ENCODE assay signal across 9 cellular contexts in genomic region chr6:449057-449430, GRCh38. TPM values are rescaled to one million over a fixed set of nuclear protein-coding genes. Genes with fewer than 3 reads are reported as not detected.
"Had no signal": no experiment of that assay in that cellular context is flagged by ENCODE, and none has a peak within 500 bp of the region (broad histone marks: within the 10 kb centered on the region; RNA-seq: fewer than 3 reads in every experiment).

No MANE protein-coding gene starts in this region.

- DNase-seq: activated CD4-positive, alpha-beta T cell treated with anti-CD3 and anti-CD28 coated beads for 1 hour; activated T-cell treated with anti-CD3 and anti-CD28 coated beads, Interleukin-2, amount 50 U/mL, for 1 hour; anterior cingulate cortex; hypothalamus; lower lobe of right lung; naive B cell; SJCRH30; T1000; uterus had no signal

- H3K27me3 Mint-ChIP-seq: naive B cell had no signal

- ATAC-seq: lower lobe of right lung had no signal

RNA-seq across cellular contexts. Expression of gene IRF4, which starts 57.5 kb away (rescaled TPM):
- total RNA-seq: SJCRH30 had no signal
